In genomic region chr14:22852178-22852577, GRCh38 we compare ENCODE assay signal across 8 cellular contexts. TPM values are rescaled to one million over a fixed set of nuclear protein-coding genes. Genes with fewer than 3 reads are reported as not detected.
DNase-seq lines count a peak whose midpoint lies in the region; ATAC-seq and TF ChIP-seq lines count a peak whose summit lies in the region.
"Not testable (repeated sequence)": the region's sequence is repeated elsewhere in the genome, so short reads cannot be mapped to it uniquely, and the experiment has no call there.
"Had no signal": no experiment of that assay in that cellular context is flagged by ENCODE, and none has a peak within 500 bp of the region (broad histone marks: within the 10 kb centered on the region; RNA-seq: fewer than 3 reads in every experiment).

No MANE protein-coding gene starts in this region.

- WGBS in mammary epithelial cell (ENCODE audit: low coverage, missing lambda C conversion rate) = 89% methylated on average over 12 of the region's 12 CpGs
- 81 to 86% methylated on average over 7 to 8 of the region's 12 CpGs for WGBS in gastroesophageal sphincter (ENCODE audit: low coverage in 1 of 2), 2 donors
- WGBS in spleen, 5 donors = 73 to 87% (median 84%) methylated on average over 10 to 12 of the region's 12 CpGs

- H3K27ac ChIP-seq in ACC112 (ENCODE audit: low read depth, low read length) = peak overlapping the region; percentile 100
- H3K27ac ChIP-seq in RWPE1 = peak overlapping the region; percentile 99
- peak overlapping the region; percentile 90 for H3K27ac ChIP-seq in mammary epithelial cell (ENCODE audit: insufficient read depth, low read depth, low read length)
- peak overlapping the region in 3 of 4 donors; percentile 86 to 92 (median 90) for H3K27ac ChIP-seq in gastroesophageal sphincter
- H3K27ac ChIP-seq in muscle layer of duodenum (ENCODE audit: low read length) = peak overlapping the region; percentile 88
- H3K27ac ChIP-seq in spleen = peak overlapping the region in 5 of 8 donors; percentile 61 to 81 (median 77)

- H3K79me2 ChIP-seq in ACC112 (ENCODE audit: control insufficient read depth, insufficient read depth, low read length, unreplicated experiment); mammary epithelial cell (ENCODE audit: insufficient read depth, low read length): not testable (repeated sequence)

- not testable (repeated sequence) for H3K36me3 ChIP-seq in ACC112 (ENCODE audit: insufficient read depth, low read length); mammary epithelial cell (ENCODE audit: insufficient read depth, low read length); gastroesophageal sphincter; muscle layer of duodenum (ENCODE audit: control insufficient read depth in 1 of 2, insufficient read depth in 2 of 2, low read length in 2 of 2); spleen

- POLR2A ChIA-PET in RWPE1 (lab: Yijun Ruan, JAX; ENCODE audit: low non-redundant PET) = not testable (repeated sequence)

- dilution Hi-C loops in mammary epithelial cell (cut with HindIII; ENCODE audit: low sequenced_read_pairs) = not testable (repeated sequence)

- BruUV-seq in mammary epithelial cell (replicated peaks; lab: Mats Ljungman, UMichigan) = not testable (repeated sequence)

- H4K20me1 ChIP-seq in mammary epithelial cell (ENCODE audit: insufficient read depth, low read length) = not testable (repeated sequence)

- H2AFZ ChIP-seq in ACC112 (ENCODE audit: low read length, unreplicated experiment); mammary epithelial cell (ENCODE audit: low read depth, low read length): not testable (repeated sequence)

- ATAC-seq in gastroesophageal sphincter = not testable (repeated sequence)

- not testable (repeated sequence) for H3K9me3 ChIP-seq in mammary epithelial cell (replicated peaks; ENCODE audit: insufficient read depth, low read length); gastroesophageal sphincter; muscle layer of duodenum (ENCODE audit: control insufficient read depth in 1 of 2, low read length in 2 of 2); spleen

- not testable (repeated sequence) for H3K4me3 ChIP-seq in ACC112 (ENCODE audit: low read depth, low read length); mammary epithelial cell (replicated peaks in 1 of 3; ENCODE audit: insufficient read depth in 1 of 3, low read depth in 2 of 3, low read length in 3 of 3); gastroesophageal sphincter; muscle layer of duodenum (ENCODE audit: low read depth in 1 of 2, low read length in 2 of 2); spleen

- intact Hi-C loops in mammary epithelial cell (cut with micrococcal nuclease) = loop anchor here (2.0 kb wide), 1 partner anchor 281 kb away; no protein-coding TSS in a partner anchor
- intact Hi-C loops in spleen (cut with DNase I; ENCODE audit: low total_unique reads) = loop anchor here (2.0 to 10.0 kb wide), 3 partner anchors 29 to 277 kb away; no protein-coding TSS in a partner anchor

- H3K27me3 ChIP-seq in ACC112 (ENCODE audit: insufficient read depth, low read length); mammary epithelial cell (ENCODE audit: insufficient read depth, low read length); gastroesophageal sphincter; muscle layer of duodenum (ENCODE audit: low read depth, low read length): not testable (repeated sequence)
- H3K27me3 ChIP-seq in spleen (replicated peaks in 1 of 7) = peaks cover 0 to 15% (median 0%) of the 10 kb centered on the region in 7 donors

- DNase-seq in RWPE1 (ENCODE audit: low spot score); mammary epithelial cell; spleen: not testable (repeated sequence)

- TF ChIP-seq POLR2A in gastroesophageal sphincter (IDR thresholded peaks at IDR 0.05); spleen (IDR thresholded peaks at IDR 0.05): not testable (repeated sequence)

- TF ChIP-seq EP300 in gastroesophageal sphincter (IDR thresholded peaks at IDR 0.05) = not testable (repeated sequence)

- H3K4me1 ChIP-seq in ACC112 (ENCODE audit: control insufficient read depth, insufficient read depth, low read length, unreplicated experiment) (peaks cover 58% of the 10 kb centered on the region), mammary epithelial cell (ENCODE audit: insufficient read depth, low read length) (peaks cover 60% of the 10 kb centered on the region), gastroesophageal sphincter (peaks cover 3 to 65% (median 51%) of the 10 kb centered on the region in 3 donors), muscle layer of duodenum (ENCODE audit: control insufficient read depth in 1 of 2, insufficient read depth in 2 of 2, low read length in 2 of 2) (peaks cover 22 to 54% of the 10 kb centered on the region in 2 donors), spleen (peaks cover 21 to 63% (median 48%) of the 10 kb centered on the region in 6 donors)

- H3K4me2 ChIP-seq in mammary epithelial cell (ENCODE audit: insufficient read depth, low read depth, low read length) = peak overlapping the region; percentile 72

- CTCF ChIA-PET in RWPE1 (lab: Yijun Ruan, JAX) = interaction anchor here (0.6 to 2.2 kb wide), 25 partner anchors 8 to 295 kb away, joined by 3 to 37 read pairs (median 5); partner anchors contain the start of gene SLC7A7
- CTCF ChIA-PET in mammary epithelial cell (lab: Charles Lee; ENCODE audit: low non-redundant PET) = interaction anchor here (0.6 to 1.5 kb wide), 9 partner anchors 13 to 194 kb away, joined by 3 to 10 read pairs (median 6); no protein-coding TSS in a partner anchor

- in situ Hi-C loops in mammary epithelial cell (cut with MboI; ENCODE audit: low sequenced_read_pairs in 2 of 2) = loop anchor here in 1 of 2 donors (10.0 to 25.0 kb wide), 3 partner anchors 77 to 290 kb away; no protein-coding TSS in a partner anchor

- not testable (repeated sequence) for TF ChIP-seq CTCF in RWPE1 (conservative IDR thresholded peaks at IDR 0.05; ENCODE audit: low read depth); mammary epithelial cell (conservative IDR thresholded peaks at IDR 0.05 in 1 of 2, IDR thresholded peaks at IDR 0.05 in 1 of 2; ENCODE audit: extremely low read depth in 1 of 2, insufficient read depth in 1 of 2, low read depth in 1 of 2, low read length in 2 of 2); gastroesophageal sphincter (IDR thresholded peaks at IDR 0.05); spleen (IDR thresholded peaks at IDR 0.05 in 8 of 11, conservative IDR thresholded peaks at IDR 0.05 in 3 of 11)

- H3K9ac ChIP-seq in mammary epithelial cell (ENCODE audit: insufficient read depth, low read length) = peak overlapping the region; percentile 52

RNA-seq across cellular contexts. Expression of gene MMP14, which starts 15.8 kb away (rescaled TPM):
- total RNA-seq in mammary epithelial cell = 100 to 1,000 TPM; 525 to 766 TPM
- 351 TPM for polyA plus RNA-seq in mammary epithelial cell
- 343 TPM for polyA minus RNA-seq in mammary epithelial cell
- total RNA-seq in gastroesophageal sphincter = 100 to 1,000 TPM; 114 to 127 (median 123) TPM
- 100 to 1,000 TPM in 1 of 7 donors, 10 to 100 TPM in 6; 42.6 to 126 (median 65.2) TPM for total RNA-seq in spleen
- polyA plus RNA-seq in spleen = 10 to 100 TPM in 2 of 3 donors, 1 to 10 TPM in 1; 6.6 to 30.8 (median 15.6) TPM
- polyA plus RNA-seq: immature natural killer cell; naive thymus-derived CD8-positive, alpha-beta T cell had no signal

RNA-seq across cellular contexts. Expression of gene LRP10, which starts 19.4 kb away (rescaled TPM):
- 100 to 1,000 TPM; 122 to 134 TPM for total RNA-seq in mammary epithelial cell
- polyA plus RNA-seq in mammary epithelial cell = 110 TPM
- 360 TPM for polyA minus RNA-seq in mammary epithelial cell
- total RNA-seq in gastroesophageal sphincter = 100 to 1,000 TPM; 123 to 257 (median 163) TPM
- 100 to 1,000 TPM in 6 of 7 donors, 10 to 100 TPM in 1; 99.6 to 205 (median 110) TPM for total RNA-seq in spleen
- 10 to 100 TPM in 1 of 3 donors, 1 to 10 TPM in 2; 7.9 to 22.3 (median 8.9) TPM for polyA plus RNA-seq in spleen

RNA-seq across cellular contexts. Expression of gene MRPL52, which starts 22.5 kb away (rescaled TPM):
- total RNA-seq in mammary epithelial cell (100 to 1,000 TPM in 1 of 2 donors, 10 to 100 TPM in 1; 20.3 to 126 TPM), gastroesophageal sphincter (10 to 100 TPM; 24.4 to 65.0 (median 35.0) TPM), spleen (100 to 1,000 TPM in 1 of 7 donors, 10 to 100 TPM in 6; 55.2 to 111 (median 62.8) TPM)
- polyA plus RNA-seq in mammary epithelial cell (61.5 TPM), spleen (100 to 1,000 TPM in 2 of 3 donors, 10 to 100 TPM in 1; 88.8 to 138 (median 137) TPM)
- polyA minus RNA-seq in mammary epithelial cell = 3.8 TPM

RNA-seq across cellular contexts. Expression of gene REM2, which starts 30.8 kb away (rescaled TPM):
- total RNA-seq in mammary epithelial cell (under 1 TPM; 0.33 to 0.40 TPM), gastroesophageal sphincter (under 1 TPM; 0.20 to 0.93 (median 0.47) TPM), spleen (1 to 10 TPM; 1.4 to 5.8 (median 3.0) TPM)
- polyA plus RNA-seq in mammary epithelial cell (0.09 TPM), spleen (1 to 10 TPM; 2.2 to 5.2 (median 3.4) TPM)
- not detected for polyA minus RNA-seq in mammary epithelial cell

RNA-seq across cellular contexts. Expression of gene SLC7A7, which starts 36.9 kb away (rescaled TPM):
- total RNA-seq in mammary epithelial cell = 1 to 10 TPM in 1 of 2 donors, under 1 TPM in 1; 0.78 to 1.0 TPM
- 0.34 TPM for polyA plus RNA-seq in mammary epithelial cell
- polyA minus RNA-seq in mammary epithelial cell = not detected
- 10 to 100 TPM in 3 of 4 donors, 1 to 10 TPM in 1; 8.1 to 36.6 (median 23.4) TPM for total RNA-seq in gastroesophageal sphincter
- total RNA-seq in spleen = 100 to 1,000 TPM in 4 of 7 donors, 10 to 100 TPM in 3; 56.4 to 165 (median 112) TPM
- polyA plus RNA-seq in spleen = 10 to 100 TPM; 34.2 to 46.5 (median 35.3) TPM

Comparison
In these comparisons a context has a peak if more than half of its experiments do, and no peak if none do; other contexts are left out.
1. RNA of gene MMP14, which starts 15.8 kb away (total RNA-seq): 525 to 766 TPM in mammary epithelial cell; 114 to 127 TPM in gastroesophageal sphincter and 42.6 to 126 TPM in spleen; every median in the first group is over 4 times any median in the second.
2. Peak in every context shown above with its lines, with median percentiles within 50 percentile points of each other: H3K27ac ChIP-seq.